ENCODE assay signal across 1 cellular context in the genomic region with DNA sequence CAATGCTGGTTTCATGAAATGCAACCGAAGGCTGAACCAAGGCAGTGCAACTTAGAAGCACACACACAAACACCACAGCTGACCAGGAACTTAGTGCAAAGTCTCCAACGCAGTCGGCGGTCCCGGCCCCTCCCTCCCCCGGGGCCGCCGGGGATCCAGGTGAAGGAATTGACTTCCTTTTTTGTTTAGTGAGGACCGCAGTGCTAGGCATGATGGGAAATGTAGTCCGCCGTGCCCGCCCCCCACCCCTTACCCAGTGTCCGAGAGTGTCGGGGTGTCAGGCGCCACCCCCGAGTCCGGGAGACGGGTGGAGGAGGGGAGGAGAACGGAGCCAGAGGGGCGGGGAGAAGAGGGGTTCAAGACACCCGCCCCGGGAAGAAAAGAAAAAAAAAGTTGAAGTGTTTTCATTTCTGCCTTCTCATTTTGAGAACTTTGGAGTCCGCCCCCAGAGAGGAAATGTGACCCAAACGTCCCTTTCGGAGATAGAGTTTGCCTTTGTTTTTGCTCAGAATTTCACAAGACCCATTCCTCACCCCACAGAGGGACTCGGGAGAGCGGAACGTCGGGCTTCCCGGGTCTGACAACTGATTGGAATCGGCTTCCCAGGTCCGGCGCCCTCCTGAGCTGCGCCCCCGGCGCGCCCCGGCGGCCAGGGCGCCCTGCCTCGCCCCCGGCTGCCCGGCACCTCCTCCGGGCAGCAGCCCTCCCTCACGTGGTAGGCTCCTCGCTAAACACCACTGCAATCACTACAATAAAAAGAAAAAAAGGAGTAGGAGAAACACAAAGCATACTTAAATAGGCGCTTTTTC.
TF ChIP-seq lines count a peak whose summit lies in the region.

No MANE protein-coding gene starts in this region.

TF ChIP-seq in H1, 55 proteins besides CTCF, POLR2A, EP300 and RAD21:
- TF ChIP-seq SIX5 (IDR thresholded peaks at IDR 0.05; ENCODE audit: low read depth, low read length) (peak; percentile 46), POU5F1 (IDR thresholded peaks at IDR 0.05; ENCODE audit: low read depth, low read length) (no peak), SIN3A (conservative IDR thresholded peaks at IDR 0.05 in 1 of 2, IDR thresholded peaks at IDR 0.05 in 1 of 2; ENCODE audit: low read depth in 1 of 2, low read length in 2 of 2) (peak in 1 of 2 experiments; percentile 7; a peak in 1 of 4 replicates), SAP30 (IDR thresholded peaks at IDR 0.05; ENCODE audit: insufficient read depth, insufficient replicate concordance, low read length) (peak; percentile 10), FOSL1 (IDR thresholded peaks at IDR 0.05; ENCODE audit: insufficient read depth, low read depth, low read length) (no peak), SP1 (IDR thresholded peaks at IDR 0.05; ENCODE audit: low read depth, low read length) (peak; percentile 21; the same call in 1 of the 2 replicates), ASH2L (IDR thresholded peaks at IDR 0.05; ENCODE audit: low read length) (no peak), EGR1 (IDR thresholded peaks at IDR 0.05; ENCODE audit: borderline replicate concordance, low read depth, low read length) (no peak), JUN (IDR thresholded peaks at IDR 0.05; ENCODE audit: low read depth, low read length) (no peak), BCL11A (IDR thresholded peaks at IDR 0.05; ENCODE audit: low read depth in 2 of 2, low read length in 2 of 2) (no peak), CREB1 (IDR thresholded peaks at IDR 0.05) (no peak), EZH2 (IDR thresholded peaks at IDR 0.05; ENCODE audit: low read depth, low read length, severe bottlenecking) (peak; percentile 40), SUZ12 (IDR thresholded peaks at IDR 0.05; ENCODE audit: low read length) (peak; percentile 9; the same call in 1 of the 2 replicates), RXRA (IDR thresholded peaks at IDR 0.05; ENCODE audit: insufficient read depth, low read depth, low read length) (no peak), TAF1 (IDR thresholded peaks at IDR 0.05; ENCODE audit: low read depth, low read length) (0 out of 2 replicates have a peak, but pooled peaks have one; percentile 5), KDM1A (IDR thresholded peaks at IDR 0.05; ENCODE audit: borderline replicate concordance, low read length) (no peak)
- TF ChIP-seq, protein P1, sequence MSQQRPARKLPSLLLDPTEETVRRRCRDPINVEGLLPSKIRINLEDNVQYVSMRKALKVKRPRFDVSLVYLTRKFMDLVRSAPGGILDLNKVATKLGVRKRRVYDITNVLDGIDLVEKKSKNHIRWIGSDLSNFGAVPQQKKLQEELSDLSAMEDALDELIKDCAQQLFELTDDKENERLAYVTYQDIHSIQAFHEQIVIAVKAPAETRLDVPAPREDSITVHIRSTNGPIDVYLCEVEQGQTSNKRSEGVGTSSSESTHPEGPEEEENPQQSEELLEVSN (IDR thresholded peaks at IDR 0.05) = no peak; the same call in 1 of the 2 replicates
- TF ChIP-seq, protein P2, sequence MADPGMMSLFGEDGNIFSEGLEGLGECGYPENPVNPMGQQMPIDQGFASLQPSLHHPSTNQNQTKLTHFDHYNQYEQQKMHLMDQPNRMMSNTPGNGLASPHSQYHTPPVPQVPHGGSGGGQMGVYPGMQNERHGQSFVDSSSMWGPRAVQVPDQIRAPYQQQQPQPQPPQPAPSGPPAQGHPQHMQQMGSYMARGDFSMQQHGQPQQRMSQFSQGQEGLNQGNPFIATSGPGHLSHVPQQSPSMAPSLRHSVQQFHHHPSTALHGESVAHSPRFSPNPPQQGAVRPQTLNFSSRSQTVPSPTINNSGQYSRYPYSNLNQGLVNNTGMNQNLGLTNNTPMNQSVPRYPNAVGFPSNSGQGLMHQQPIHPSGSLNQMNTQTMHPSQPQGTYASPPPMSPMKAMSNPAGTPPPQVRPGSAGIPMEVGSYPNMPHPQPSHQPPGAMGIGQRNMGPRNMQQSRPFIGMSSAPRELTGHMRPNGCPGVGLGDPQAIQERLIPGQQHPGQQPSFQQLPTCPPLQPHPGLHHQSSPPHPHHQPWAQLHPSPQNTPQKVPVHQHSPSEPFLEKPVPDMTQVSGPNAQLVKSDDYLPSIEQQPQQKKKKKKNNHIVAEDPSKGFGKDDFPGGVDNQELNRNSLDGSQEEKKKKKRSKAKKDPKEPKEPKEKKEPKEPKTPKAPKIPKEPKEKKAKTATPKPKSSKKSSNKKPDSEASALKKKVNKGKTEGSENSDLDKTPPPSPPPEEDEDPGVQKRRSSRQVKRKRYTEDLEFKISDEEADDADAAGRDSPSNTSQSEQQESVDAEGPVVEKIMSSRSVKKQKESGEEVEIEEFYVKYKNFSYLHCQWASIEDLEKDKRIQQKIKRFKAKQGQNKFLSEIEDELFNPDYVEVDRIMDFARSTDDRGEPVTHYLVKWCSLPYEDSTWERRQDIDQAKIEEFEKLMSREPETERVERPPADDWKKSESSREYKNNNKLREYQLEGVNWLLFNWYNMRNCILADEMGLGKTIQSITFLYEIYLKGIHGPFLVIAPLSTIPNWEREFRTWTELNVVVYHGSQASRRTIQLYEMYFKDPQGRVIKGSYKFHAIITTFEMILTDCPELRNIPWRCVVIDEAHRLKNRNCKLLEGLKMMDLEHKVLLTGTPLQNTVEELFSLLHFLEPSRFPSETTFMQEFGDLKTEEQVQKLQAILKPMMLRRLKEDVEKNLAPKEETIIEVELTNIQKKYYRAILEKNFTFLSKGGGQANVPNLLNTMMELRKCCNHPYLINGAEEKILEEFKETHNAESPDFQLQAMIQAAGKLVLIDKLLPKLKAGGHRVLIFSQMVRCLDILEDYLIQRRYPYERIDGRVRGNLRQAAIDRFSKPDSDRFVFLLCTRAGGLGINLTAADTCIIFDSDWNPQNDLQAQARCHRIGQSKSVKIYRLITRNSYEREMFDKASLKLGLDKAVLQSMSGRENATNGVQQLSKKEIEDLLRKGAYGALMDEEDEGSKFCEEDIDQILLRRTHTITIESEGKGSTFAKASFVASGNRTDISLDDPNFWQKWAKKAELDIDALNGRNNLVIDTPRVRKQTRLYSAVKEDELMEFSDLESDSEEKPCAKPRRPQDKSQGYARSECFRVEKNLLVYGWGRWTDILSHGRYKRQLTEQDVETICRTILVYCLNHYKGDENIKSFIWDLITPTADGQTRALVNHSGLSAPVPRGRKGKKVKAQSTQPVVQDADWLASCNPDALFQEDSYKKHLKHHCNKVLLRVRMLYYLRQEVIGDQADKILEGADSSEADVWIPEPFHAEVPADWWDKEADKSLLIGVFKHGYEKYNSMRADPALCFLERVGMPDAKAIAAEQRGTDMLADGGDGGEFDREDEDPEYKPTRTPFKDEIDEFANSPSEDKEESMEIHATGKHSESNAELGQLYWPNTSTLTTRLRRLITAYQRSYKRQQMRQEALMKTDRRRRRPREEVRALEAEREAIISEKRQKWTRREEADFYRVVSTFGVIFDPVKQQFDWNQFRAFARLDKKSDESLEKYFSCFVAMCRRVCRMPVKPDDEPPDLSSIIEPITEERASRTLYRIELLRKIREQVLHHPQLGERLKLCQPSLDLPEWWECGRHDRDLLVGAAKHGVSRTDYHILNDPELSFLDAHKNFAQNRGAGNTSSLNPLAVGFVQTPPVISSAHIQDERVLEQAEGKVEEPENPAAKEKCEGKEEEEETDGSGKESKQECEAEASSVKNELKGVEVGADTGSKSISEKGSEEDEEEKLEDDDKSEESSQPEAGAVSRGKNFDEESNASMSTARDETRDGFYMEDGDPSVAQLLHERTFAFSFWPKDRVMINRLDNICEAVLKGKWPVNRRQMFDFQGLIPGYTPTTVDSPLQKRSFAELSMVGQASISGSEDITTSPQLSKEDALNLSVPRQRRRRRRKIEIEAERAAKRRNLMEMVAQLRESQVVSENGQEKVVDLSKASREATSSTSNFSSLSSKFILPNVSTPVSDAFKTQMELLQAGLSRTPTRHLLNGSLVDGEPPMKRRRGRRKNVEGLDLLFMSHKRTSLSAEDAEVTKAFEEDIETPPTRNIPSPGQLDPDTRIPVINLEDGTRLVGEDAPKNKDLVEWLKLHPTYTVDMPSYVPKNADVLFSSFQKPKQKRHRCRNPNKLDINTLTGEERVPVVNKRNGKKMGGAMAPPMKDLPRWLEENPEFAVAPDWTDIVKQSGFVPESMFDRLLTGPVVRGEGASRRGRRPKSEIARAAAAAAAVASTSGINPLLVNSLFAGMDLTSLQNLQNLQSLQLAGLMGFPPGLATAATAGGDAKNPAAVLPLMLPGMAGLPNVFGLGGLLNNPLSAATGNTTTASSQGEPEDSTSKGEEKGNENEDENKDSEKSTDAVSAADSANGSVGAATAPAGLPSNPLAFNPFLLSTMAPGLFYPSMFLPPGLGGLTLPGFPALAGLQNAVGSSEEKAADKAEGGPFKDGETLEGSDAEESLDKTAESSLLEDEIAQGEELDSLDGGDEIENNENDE (IDR thresholded peaks at IDR 0.05; ENCODE audit: insufficient replicate concordance, low read length) = no peak
- TF ChIP-seq, protein P3, sequence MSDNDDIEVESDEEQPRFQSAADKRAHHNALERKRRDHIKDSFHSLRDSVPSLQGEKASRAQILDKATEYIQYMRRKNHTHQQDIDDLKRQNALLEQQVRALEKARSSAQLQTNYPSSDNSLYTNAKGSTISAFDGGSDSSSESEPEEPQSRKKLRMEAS (IDR thresholded peaks at IDR 0.05) = no peak
- TF ChIP-seq, protein P4, sequence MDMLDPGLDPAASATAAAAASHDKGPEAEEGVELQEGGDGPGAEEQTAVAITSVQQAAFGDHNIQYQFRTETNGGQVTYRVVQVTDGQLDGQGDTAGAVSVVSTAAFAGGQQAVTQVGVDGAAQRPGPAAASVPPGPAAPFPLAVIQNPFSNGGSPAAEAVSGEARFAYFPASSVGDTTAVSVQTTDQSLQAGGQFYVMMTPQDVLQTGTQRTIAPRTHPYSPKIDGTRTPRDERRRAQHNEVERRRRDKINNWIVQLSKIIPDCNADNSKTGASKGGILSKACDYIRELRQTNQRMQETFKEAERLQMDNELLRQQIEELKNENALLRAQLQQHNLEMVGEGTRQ (IDR thresholded peaks at IDR 0.05; ENCODE audit: low read length) = no peak
